24 cellular contexts compared by ENCODE assay signal in the genomic region with DNA sequence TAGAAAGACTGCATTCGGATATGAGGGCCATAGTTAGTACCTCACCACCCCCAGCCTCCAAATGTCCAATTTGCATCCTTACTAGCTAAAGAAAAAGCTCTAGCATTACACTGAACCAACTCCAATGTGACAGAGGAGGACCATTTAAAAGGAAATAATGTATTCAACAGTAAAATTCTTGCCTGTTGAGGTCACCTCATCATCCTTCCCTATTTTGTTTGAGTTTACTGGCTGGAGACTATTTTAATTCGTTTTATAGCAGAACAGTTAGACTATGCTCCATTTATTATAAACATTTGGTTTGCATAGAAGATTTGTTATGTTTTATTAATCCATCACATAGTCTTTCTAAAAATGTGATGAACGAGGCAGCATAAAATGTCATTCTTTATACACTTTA.
"Had no signal": no experiment of that assay in that cellular context is flagged by ENCODE, and none has a peak within 500 bp of the region (broad histone marks: within the 10 kb centered on the region; RNA-seq: fewer than 3 reads in every experiment).

No MANE protein-coding gene starts in this region.

- H3K4me1 ChIP-seq: gastrocnemius medialis, heart right ventricle, psoas muscle, spleen, testis, tibial nerve, upper lobe of right lung, vagina had no signal

- H3K27ac ChIP-seq: gastrocnemius medialis, heart right ventricle, neutrophil, psoas muscle, spleen, testis, tibial nerve, upper lobe of right lung, vagina had no signal

- H3K9me3 Mint-ChIP-seq: endodermal cell; nephron progenitor cell; stimulated activated naive B cell treated with anti-CD40 and anti-IgM and Interleukin-4, amounts not matched to agents 10 μg/mL and 1 μg/mL and 100 μg/mL, for 72 hours had no signal

- DNase-seq: effector CD4-positive, alpha-beta T cell; endodermal cell; erythroblast; gastrocnemius medialis; heart right ventricle; hypothalamus; kidney glomerular epithelial cell; mesendoderm; naive B cell; nephron progenitor cell; psoas muscle; spleen; stimulated activated CD4-positive, alpha-beta T cell treated with anti-CD3 and anti-CD28 coated beads, Interleukin-2, amount 100 ng/mL, for 24 hours; stimulated activated CD4-positive, alpha-beta T cell treated with anti-CD3 and anti-CD28 coated beads, Interleukin-4, amount 100 ng/mL, for 4 hours; stimulated activated naive B cell treated with anti-CD40 and anti-IgM and Interleukin-4, amounts not matched to agents 10 μg/mL and 1 μg/mL and 100 μg/mL, for 72 hours; stimulated activated naive CD8-positive, alpha-beta T cell treated with anti-CD3 and anti-CD28 coated beads, Interleukin-15, amount 100 ng/mL, for 72 hours; testis; upper lobe of right lung had no signal

- H3K4me3 ChIP-seq: gastrocnemius medialis, heart right ventricle, psoas muscle, spleen, testis, tibial nerve, upper lobe of right lung, vagina had no signal

- FAIRE-seq: endothelial cell of umbilical vein, islet of Langerhans had no signal

- H3K4me1 Mint-ChIP-seq: naive B cell; nephron progenitor cell; stimulated activated naive B cell treated with anti-CD40 and anti-IgM and Interleukin-4, amounts not matched to agents 10 μg/mL and 1 μg/mL and 100 μg/mL, for 72 hours; stimulated activated naive CD8-positive, alpha-beta T cell treated with anti-CD3 and anti-CD28 coated beads, Interleukin-15, amount 100 ng/mL, for 72 hours had no signal

- H3K36me3 Mint-ChIP-seq: naive B cell; stimulated activated naive B cell treated with anti-CD40 and anti-IgM and Interleukin-4, amounts not matched to agents 10 μg/mL and 1 μg/mL and 100 μg/mL, for 72 hours had no signal

- H3K9me3 ChIP-seq: gastrocnemius medialis, heart right ventricle, neutrophil, psoas muscle, spleen, testis, tibial nerve, upper lobe of right lung, vagina had no signal

- H3K27ac Mint-ChIP-seq: endodermal cell; naive B cell; nephron progenitor cell; stimulated activated naive B cell treated with anti-CD40 and anti-IgM and Interleukin-4, amounts not matched to agents 10 μg/mL and 1 μg/mL and 100 μg/mL, for 72 hours; stimulated activated naive CD8-positive, alpha-beta T cell treated with anti-CD3 and anti-CD28 coated beads, Interleukin-15, amount 100 ng/mL, for 72 hours had no signal

- H3K4me3 Mint-ChIP-seq: endodermal cell; naive B cell; nephron progenitor cell; stimulated activated naive B cell treated with anti-CD40 and anti-IgM and Interleukin-4, amounts not matched to agents 10 μg/mL and 1 μg/mL and 100 μg/mL, for 72 hours; stimulated activated naive CD8-positive, alpha-beta T cell treated with anti-CD3 and anti-CD28 coated beads, Interleukin-15, amount 100 ng/mL, for 72 hours had no signal

- H3K27me3 Mint-ChIP-seq: naive B cell; stimulated activated naive B cell treated with anti-CD40 and anti-IgM and Interleukin-4, amounts not matched to agents 10 μg/mL and 1 μg/mL and 100 μg/mL, for 72 hours; stimulated activated naive CD8-positive, alpha-beta T cell treated with anti-CD3 and anti-CD28 coated beads, Interleukin-15, amount 100 ng/mL, for 72 hours had no signal

- H3K36me3 ChIP-seq: gastrocnemius medialis, heart right ventricle, neutrophil, spleen, tibial nerve, upper lobe of right lung, vagina had no signal

- ATAC-seq: gastrocnemius medialis; heart right ventricle; psoas muscle; sciatic nerve; stimulated activated naive B cell treated with anti-CD40 and anti-IgM and Interleukin-4, amounts not matched to agents 10 μg/mL and 1 μg/mL and 100 μg/mL, for 72 hours; stimulated activated naive CD8-positive, alpha-beta T cell treated with anti-CD3 and anti-CD28 coated beads, Interleukin-15, amount 100 ng/mL, for 72 hours; upper lobe of right lung had no signal

- H3K27me3 ChIP-seq: gastrocnemius medialis, heart right ventricle, neutrophil, spleen, testis, upper lobe of right lung, vagina had no signal
